Comparison of ENCODE assay signal across 8 cellular contexts in the genomic region with DNA sequence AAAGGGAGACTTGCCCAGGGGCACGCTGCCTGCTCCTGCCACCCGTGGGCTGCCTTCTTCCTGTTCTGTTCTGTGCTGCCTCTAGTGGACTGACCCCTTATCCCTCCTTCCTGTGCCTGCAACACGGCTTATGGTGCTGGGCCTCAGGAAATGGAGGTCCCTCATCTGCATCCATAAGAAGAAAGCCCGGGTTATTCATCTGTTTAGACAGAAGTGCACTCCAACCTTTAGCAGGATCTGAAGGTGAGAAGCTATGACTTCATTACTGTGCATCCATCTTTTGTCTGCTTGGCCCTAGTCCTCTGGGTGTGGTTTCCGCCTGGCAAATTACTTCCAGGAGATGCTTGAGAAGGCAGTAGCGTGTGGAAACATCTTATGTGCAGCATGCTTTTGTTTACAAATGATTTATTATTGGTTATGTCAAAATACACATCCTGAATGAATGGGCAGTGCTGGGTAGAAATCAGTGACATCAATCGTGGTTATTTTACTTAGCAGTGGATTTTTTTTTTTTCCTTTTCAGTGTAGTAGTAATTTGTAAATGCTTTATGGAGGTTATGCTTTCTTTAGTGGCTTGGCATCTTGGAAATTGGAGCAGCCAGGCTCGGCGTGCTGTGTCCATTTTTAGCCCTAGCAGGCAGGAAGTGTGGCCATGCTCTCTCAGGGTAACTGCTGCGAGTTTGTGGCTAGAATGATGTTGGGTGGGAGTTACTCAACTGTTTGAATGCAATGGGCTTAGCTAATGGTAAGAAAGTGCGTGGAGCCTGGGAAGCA. TPM values are rescaled to one million over a fixed set of nuclear protein-coding genes. Genes with fewer than 3 reads are reported as not detected.
DNase-seq lines count a peak whose midpoint lies in the region; ATAC-seq and TF ChIP-seq lines count a peak whose summit lies in the region.

No MANE protein-coding gene starts in this region.

- peak; percentile 45 for TF ChIP-seq CTCF in epithelial cell of proximal tubule (conservative IDR thresholded peaks at IDR 0.05; ENCODE audit: low read depth, low read length)

- no peak overlapping the region for H3K4me3 ChIP-seq in epithelial cell of proximal tubule (ENCODE audit: low read depth, low read length)

- DNase-seq in GM03348 (ENCODE audit: low spot score): peak; percentile 46
- peak; percentile 95 for DNase-seq in MV-4-11 (lab: John Stamatoyannopoulos, UW)
- no peak for DNase-seq in epithelial cell of proximal tubule (ENCODE audit: low read depth)
- peak; percentile 84 for DNase-seq in pons (ENCODE audit: low spot score)
- DNase-seq in cerebellum (ENCODE audit: low spot score): no peak
- no peak for DNase-seq in 8988T
- DNase-seq in NCI-H128 (lab: John Stamatoyannopoulos, UW; ENCODE audit: unreplicated experiment): no peak

- no peak for ATAC-seq in HG03571 (IDR thresholded peaks at IDR 0.05; ENCODE audit: unreplicated experiment)

RNA-seq across cellular contexts. Expression of gene PTPRE, which starts 12.7 kb away (rescaled TPM):
- 5.4 and 6.2 TPM in 2 replicates for total RNA-seq in epithelial cell of proximal tubule
- total RNA-seq in cerebellum: 28.7 TPM

RNA-seq across cellular contexts. Expression of gene CLRN3, which starts 26.9 kb away (rescaled TPM):
- total RNA-seq in epithelial cell of proximal tubule: not detected in 2 replicates
- total RNA-seq in cerebellum: 0.27 TPM

Comparison
In these comparisons a context has a peak if more than half of its experiments do, and no peak if none do; other contexts are left out.
1. DNase-seq: peak in GM03348 (single experiment), MV-4-11 (single experiment) and pons (single experiment); none in epithelial cell of proximal tubule (single experiment), cerebellum (single experiment), 8988T (single experiment) and NCI-H128 (single experiment).